8 cellular contexts compared by ENCODE assay signal in genomic region chrX:130165703-130166502, GRCh38. TPM values are rescaled to one million over a fixed set of nuclear protein-coding genes. Genes with fewer than 3 reads are reported as not detected.
A peak's percentile ranks its signal among the peaks of the same experiment; 100 is the strongest.
DNase-seq lines count a peak whose midpoint lies in the region; ATAC-seq and TF ChIP-seq lines count a peak whose summit lies in the region.

AIFM1 (minus strand) TSS chrX:130165841; CDS start chrX:130165656, 185 bp downstream.

- H3K4me1 ChIP-seq in prostate gland (replicated peaks) (no peaks in the 10 kb centered on the region), urinary bladder (ENCODE audit: insufficient read depth) (peaks cover 2% of the 10 kb centered on the region)

- H3K27me3 ChIP-seq in prostate gland (replicated peaks; ENCODE audit: insufficient read depth): no peaks in the 10 kb centered on the region

- under 1% methylated on average over 18 of the region's 50 CpGs for WGBS in prostate gland
- WGBS in urinary bladder: under 1% methylated on average over 50 of the region's 50 CpGs

- DNase-seq in NCI-H187 (lab: John Stamatoyannopoulos, UW) (peak; percentile 92 to 95), T-helper 2 cell (peak; percentile 61 to 96 (median 84)), left ventricle myocardium superior (peak; percentile 94), prostate gland (ENCODE audit: low spot score) (peak; percentile 75)

- ATAC-seq in GM18498 (IDR thresholded peaks at IDR 0.05; ENCODE audit: unreplicated experiment): peak; percentile 88
- peak; percentile 87 for ATAC-seq in HG02938 (IDR thresholded peaks at IDR 0.05; ENCODE audit: unreplicated experiment)
- ATAC-seq in left ventricle myocardium superior: peak; percentile 99

- H3K36me3 ChIP-seq in prostate gland: no peaks in the 10 kb centered on the region
- no peaks in the 10 kb centered on the region for H3K36me3 ChIP-seq in urinary bladder (ENCODE audit: insufficient read depth)

- TF ChIP-seq CTCF in prostate gland (IDR thresholded peaks at IDR 0.05): no peak

- H3K27ac ChIP-seq in angular gyrus (ENCODE audit: low read depth, low read length) (peak within 1 kb of the TSS; percentile 82), prostate gland (peak within 1 kb of the TSS; percentile 78 to 84), urinary bladder (ENCODE audit: low read depth) (peak within 1 kb of the TSS; percentile 71)

- TF ChIP-seq POLR2A in prostate gland (IDR thresholded peaks at IDR 0.05): peak; percentile 59

- H3K9me3 ChIP-seq in prostate gland: no peaks in the 10 kb centered on the region

- intact Hi-C loops in left ventricle myocardium superior (cut with micrococcal nuclease): no loop called here
- intact Hi-C loops in prostate gland (cut with DNase I): loop anchor here (5.0 kb wide), 1 partner anchor 54 kb away; the partner anchor contains the start of gene ELF4

- H3K4me3 ChIP-seq in prostate gland (peak within 1 kb of the TSS; percentile 42 to 48), urinary bladder (ENCODE audit: low read depth, low read length) (peak within 1 kb of the TSS; percentile 46)

RNA-seq across cellular contexts. Expression of gene AIFM1, which starts in this region (rescaled TPM):
- total RNA-seq in left ventricle myocardium superior (134 TPM), prostate gland (10 to 100 TPM; 21.8 to 32.2 TPM), urinary bladder (10.8 TPM)
- polyA plus RNA-seq in urinary bladder: 26.2 TPM

Comparison
In these comparisons a context has a peak if more than half of its experiments do, and no peak if none do; other contexts are left out.
1. Peak in every context shown above with its lines: DNase-seq, ATAC-seq, H3K4me3 ChIP-seq and H3K27ac ChIP-seq.